Comparison of ENCODE assay signal across 12 cellular contexts in genomic region chr15:74193305-74193718, GRCh38. TPM values are rescaled to one million over a fixed set of nuclear protein-coding genes. Genes with fewer than 3 reads are reported as not detected.
DNase-seq lines count a peak whose midpoint lies in the region; ATAC-seq, FAIRE-seq and TF ChIP-seq lines count a peak whose summit lies in the region.
"Had no signal": no experiment of that assay in that cellular context is flagged by ENCODE, and none has a peak within 500 bp of the region (broad histone marks: within the 10 kb centered on the region; RNA-seq: fewer than 3 reads in every experiment).

No MANE protein-coding gene starts in this region.

- no peaks in the 10 kb centered on the region for H3K36me3 ChIP-seq in breast epithelium
- H3K36me3 ChIP-seq: vagina had no signal

- H3K9me3 Mint-ChIP-seq in MCF 10A (ENCODE audit: unreplicated experiment): no peaks in the 10 kb centered on the region
- no peaks in the 10 kb centered on the region for H3K9me3 Mint-ChIP-seq in CD4-positive, alpha-beta T cell

- H3K27me3 ChIP-seq in breast epithelium: no peaks in the 10 kb centered on the region
- H3K27me3 ChIP-seq in CD4-positive, alpha-beta T cell (ENCODE audit: control insufficient read depth, insufficient read depth, low read length): no peaks in the 10 kb centered on the region
- H3K27me3 ChIP-seq: vagina had no signal

- CTCF ChIA-PET in MCF 10A (lab: Yijun Ruan, JAX): interaction anchor here (1.2 to 1.7 kb wide), 2 partner anchors 10 to 140 kb away, joined by 5 to 6 read pairs; partner anchors contain the start of gene STRA6
- CTCF ChIA-PET in CD4-positive, alpha-beta T cell (lab: Charles Lee): no interaction called here

- no peak overlapping the region for H3K27ac ChIP-seq in breast epithelium
- no peak overlapping the region for H3K27ac ChIP-seq in CD4-positive, alpha-beta T cell (ENCODE audit: low read depth, low read length)
- H3K27ac ChIP-seq: vagina had no signal

- peaks cover 0 to 5% of the 10 kb centered on the region in 2 donors for H3K4me1 ChIP-seq in breast epithelium

- no peak overlapping the region for H3K4me3 Mint-ChIP-seq in MCF 10A (ENCODE audit: unreplicated experiment)
- H3K4me3 Mint-ChIP-seq in CD4-positive, alpha-beta T cell: no peak overlapping the region

- POLR2A ChIA-PET in MCF 10A (lab: Yijun Ruan, JAX): no interaction called here
- POLR2A ChIA-PET in CD4-positive, alpha-beta T cell (lab: Charles Lee): no interaction called here

- FAIRE-seq in urothelium cell line (lab: Jason Lieb, UNC): no peak

- no peak overlapping the region for H3K4me3 ChIP-seq in breast epithelium
- no peak overlapping the region for H3K4me3 ChIP-seq in fibroblast of mammary gland (ENCODE audit: control insufficient read depth, low read depth, low read length)
- H3K4me3 ChIP-seq: vagina had no signal

- no peak for ATAC-seq in CD4-positive, alpha-beta T cell (ENCODE audit: poor library complexity)

- TF ChIP-seq POLR2A in breast epithelium (IDR thresholded peaks at IDR 0.05): no peak

- BruUV-seq in MCF 10A (replicated peaks; lab: Mats Ljungman, UMichigan): no TSS peak

- peaks cover 8% of the 10 kb centered on the region for H3K4me1 Mint-ChIP-seq in MCF 10A (ENCODE audit: insufficient read depth, unreplicated experiment)
- no peaks in the 10 kb centered on the region for H3K4me1 Mint-ChIP-seq in CD4-positive, alpha-beta T cell (ENCODE audit: low read depth)

- H3K27ac Mint-ChIP-seq in MCF 10A (ENCODE audit: low read depth, unreplicated experiment): no peak overlapping the region
- no peak overlapping the region for H3K27ac Mint-ChIP-seq in CD4-positive, alpha-beta T cell

- no peaks in the 10 kb centered on the region for H3K27me3 Mint-ChIP-seq in MCF 10A (ENCODE audit: insufficient read depth, unreplicated experiment)
- H3K27me3 Mint-ChIP-seq in CD4-positive, alpha-beta T cell: no peaks in the 10 kb centered on the region

- intact Hi-C loops in MCF 10A (cut with micrococcal nuclease) (loop anchor here (2.0 kb wide), 1 partner anchor 15 kb away; no protein-coding TSS in a partner anchor), breast epithelium (cut with DNase I; ENCODE audit: low total_unique reads) (no loop called here)
- intact Hi-C loops in CD4-positive, alpha-beta T cell (cut with DNase I, micrococcal nuclease): no loop called here

- H3K9me3 ChIP-seq in breast epithelium: no peaks in the 10 kb centered on the region
- H3K9me3 ChIP-seq in CD4-positive, alpha-beta T cell (ENCODE audit: control insufficient read depth, low read length): no peaks in the 10 kb centered on the region
- H3K9me3 ChIP-seq: vagina had no signal

- DNase-seq in MCF 10A (ENCODE audit: unreplicated experiment) (peak; percentile 90), breast epithelium (ENCODE audit: low spot score in 2 of 2) (no peak), SK-MEL-5 (ENCODE audit: low read depth, low spot score) (peak; percentile 62), fibroblast of mammary gland (ENCODE audit: low read depth) (peak; percentile 93), urothelium cell line (ENCODE audit: low spot score) (peak; percentile 44), DMS79 treated with DMSO at 0.1 percent for 48 hours (lab: John Stamatoyannopoulos, UW) (no peak), D341Med (ENCODE audit: low spot score) (no peak)
- DNase-seq in CD4-positive, alpha-beta T cell: no peak
- DNase-seq: NCI-H1048 had no signal

- no peak for TF ChIP-seq CTCF in MCF 10A (IDR thresholded peaks at IDR 0.05; ENCODE audit: unreplicated experiment)
- no peak for TF ChIP-seq CTCF in breast epithelium (IDR thresholded peaks at IDR 0.05)
- TF ChIP-seq CTCF in fibroblast of mammary gland (conservative IDR thresholded peaks at IDR 0.05; ENCODE audit: control insufficient read depth, insufficient read depth, low read depth, low read length): no peak
- no peak for TF ChIP-seq CTCF in CD4-positive, alpha-beta T cell (IDR thresholded peaks at IDR 0.05)

- in situ Hi-C loops in SK-MEL-5 (cut with HindIII; ENCODE audit: low pct_unique_long_range_greater_than_20kb, low sequenced_read_pairs): no loop called here

- H3K36me3 Mint-ChIP-seq in MCF 10A (ENCODE audit: insufficient read depth, unreplicated experiment): no peaks in the 10 kb centered on the region
- no peaks in the 10 kb centered on the region for H3K36me3 Mint-ChIP-seq in CD4-positive, alpha-beta T cell (ENCODE audit: low read depth)

RNA-seq across cellular contexts. Expression of gene STRA6, which starts 9.3 kb away (rescaled TPM):
- not detected in 2 replicates for total RNA-seq in MCF 10A (2022)
- total RNA-seq in breast epithelium: 1 to 10 TPM in 1 of 3 donors, under 1 TPM in 1, not detected in 1; 0.98 to 1.0 TPM
- total RNA-seq in SK-MEL-5 (2014; rRNA removed; shearing (Covaris generic)): not detected in 2 replicates
- polyA plus RNA-seq in SK-MEL-5 (2015; cell fraction: cytosol; rRNA removed): not detected in 2 replicates
- polyA plus RNA-seq in SK-MEL-5 (2015; cell fraction: nucleus; rRNA removed): not detected in 2 replicates
- not detected for total RNA-seq in CD4-positive, alpha-beta T cell

RNA-seq across cellular contexts. Expression of gene ISLR, which starts 19.8 kb away (rescaled TPM):
- total RNA-seq in MCF 10A (2022): not detected in 2 replicates
- total RNA-seq in breast epithelium: 10 to 100 TPM; 49.2 to 88.0 (median 71.8) TPM
- not detected in 2 replicates for total RNA-seq in SK-MEL-5 (2014; rRNA removed; shearing (Covaris generic))
- polyA plus RNA-seq in SK-MEL-5 (2015; cell fraction: cytosol; rRNA removed): not detected in 2 replicates
- polyA plus RNA-seq in SK-MEL-5 (2015; cell fraction: nucleus; rRNA removed): not detected in 2 replicates
- not detected for total RNA-seq in CD4-positive, alpha-beta T cell

RNA-seq across cellular contexts. Expression of gene CCDC33, which starts 42.8 kb away (rescaled TPM):
- not detected in 2 replicates for total RNA-seq in MCF 10A (2022)
- total RNA-seq in breast epithelium: under 1 TPM in 1 of 3 donors, not detected in 2; 0.33 TPM
- not detected in 2 replicates for total RNA-seq in SK-MEL-5 (2014; rRNA removed; shearing (Covaris generic))
- polyA plus RNA-seq in SK-MEL-5 (2015; cell fraction: cytosol; rRNA removed): not detected in 2 replicates
- not detected in 2 replicates for polyA plus RNA-seq in SK-MEL-5 (2015; cell fraction: nucleus; rRNA removed)
- total RNA-seq in CD4-positive, alpha-beta T cell: not detected
- total RNA-seq: chondrocyte, osteocyte, vagina had no signal

Comparison
In these comparisons a context has a peak if more than half of its experiments do, and no peak if none do; other contexts are left out.
1. DNase-seq: peak in MCF 10A (single experiment), SK-MEL-5 (single experiment), fibroblast of mammary gland (single experiment) and urothelium cell line (single experiment); none in breast epithelium (0 of 2), CD4-positive, alpha-beta T cell (0 of 10), DMS79 treated with DMSO at 0.1 percent for 48 hours (single experiment) and D341Med (single experiment).
2. RNA of gene ISLR, which starts 19.8 kb away (total RNA-seq): 49.2 to 88.0 TPM in breast epithelium; not detected in MCF 10A, not detected in SK-MEL-5 and not detected in CD4-positive, alpha-beta T cell; every median in the first group is over 10 times any median in the second.